ENCODE assay signal across 1 cellular context in the genomic region with DNA sequence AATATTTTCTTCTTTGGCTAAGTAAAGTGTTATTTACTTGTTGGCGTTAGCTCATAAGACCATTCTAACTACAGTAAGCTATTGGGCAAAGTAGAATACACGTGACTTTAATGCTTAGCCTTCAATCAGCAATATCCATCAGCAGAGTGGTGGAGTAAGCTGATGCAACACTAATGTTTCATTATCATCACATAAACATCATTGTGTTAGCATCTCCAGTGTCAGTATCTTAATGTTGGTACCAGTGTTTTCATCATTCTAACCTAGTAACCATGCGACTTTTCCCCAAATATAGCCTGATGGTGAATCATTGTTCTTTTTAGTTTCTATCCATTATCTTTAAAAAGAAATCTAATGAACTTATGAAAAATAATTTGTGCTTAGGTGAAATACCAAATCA.
TF ChIP-seq lines count a peak whose summit lies in the region.

No MANE protein-coding gene starts in this region.

TF ChIP-seq in HCT116, 20 proteins besides CTCF, POLR2A, EP300 and RAD21 (continued from another document):
- no peak for TF ChIP-seq EZH2phosphoT487 (IDR thresholded peaks at IDR 0.05; ENCODE audit: borderline replicate concordance)
